8 cellular contexts compared by ENCODE assay signal in the genomic region with DNA sequence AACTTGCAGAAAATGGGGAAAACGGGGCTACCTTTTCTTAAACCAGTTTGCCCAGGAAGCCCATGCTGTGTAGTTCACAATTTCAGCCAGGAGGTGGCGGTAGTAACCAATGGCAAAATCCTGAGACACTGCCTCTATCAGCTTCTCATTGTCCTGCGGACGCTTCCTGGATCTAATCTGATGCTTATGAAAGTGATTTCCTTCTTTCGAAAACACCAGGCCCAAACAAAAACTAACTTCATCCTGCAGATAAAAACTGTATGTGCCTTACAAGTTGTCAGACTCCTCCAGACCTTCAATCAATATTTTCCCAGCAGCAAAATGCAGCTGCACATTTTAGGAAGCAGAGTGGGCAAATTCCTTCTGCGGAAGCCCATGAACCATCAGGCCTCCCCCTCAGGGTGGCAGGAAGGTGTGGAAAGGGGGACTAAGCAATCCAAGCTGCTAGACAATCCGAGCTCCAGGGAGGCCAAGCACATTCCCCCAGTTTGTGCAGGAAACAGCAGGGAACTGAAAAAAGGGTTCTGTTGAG.
DNase-seq lines count a peak whose midpoint lies in the region; ATAC-seq and TF ChIP-seq lines count a peak whose summit lies in the region.

No MANE protein-coding gene starts in this region.

- no peak overlapping the region for H3K4me3 ChIP-seq in effector memory CD4-positive, alpha-beta T cell (ENCODE audit: insufficient read depth, low read depth, low read length, poor library complexity, severe bottlenecking)

- H3K27me3 Mint-ChIP-seq in activated CD4-positive, alpha-beta memory T cell treated with anti-CD3 and anti-CD28 coated beads, Interleukin-2, amount 10 ng/mL, durations not matched to agents 7 days and 5 days: peaks cover 11% of the 10 kb centered on the region
- no peaks in the 10 kb centered on the region for H3K27me3 Mint-ChIP-seq in mesothelial cell of epicardium (ENCODE audit: low read depth)

- peak; percentile 97 for TF ChIP-seq CTCF in mesothelial cell of epicardium (IDR thresholded peaks at IDR 0.05; ENCODE audit: unreplicated experiment)

- no peaks in the 10 kb centered on the region for H3K36me3 ChIP-seq in effector memory CD4-positive, alpha-beta T cell (ENCODE audit: control insufficient read depth, insufficient read depth, low read length)

- POLR2A ChIA-PET in activated CD4-positive, alpha-beta memory T cell treated with anti-CD3 and anti-CD28 coated beads, Interleukin-2, amount 10 ng/mL, durations not matched to agents 7 days and 5 days (lab: Charles Lee): interaction anchor here (1.2 to 1.3 kb wide), 2 partner anchors 18 to 66 kb away, joined by 4 to 5 read pairs; no protein-coding TSS in a partner anchor

- H3K27me3 ChIP-seq in effector memory CD4-positive, alpha-beta T cell (replicated peaks; ENCODE audit: control insufficient read depth, insufficient read depth, low read length, poor library complexity, severe bottlenecking): no peaks in the 10 kb centered on the region

- peaks cover 2% of the 10 kb centered on the region for H3K9me3 Mint-ChIP-seq in activated CD4-positive, alpha-beta memory T cell treated with anti-CD3 and anti-CD28 coated beads, Interleukin-2, amount 10 ng/mL, durations not matched to agents 7 days and 5 days
- H3K9me3 Mint-ChIP-seq in mesothelial cell of epicardium: peaks cover 4% of the 10 kb centered on the region

- no peaks in the 10 kb centered on the region for H3K4me1 ChIP-seq in effector memory CD4-positive, alpha-beta T cell (ENCODE audit: control insufficient read depth, insufficient read depth, low read length, poor library complexity, severe bottlenecking)

- H3K27ac Mint-ChIP-seq in activated CD4-positive, alpha-beta memory T cell treated with anti-CD3 and anti-CD28 coated beads, Interleukin-2, amount 10 ng/mL, durations not matched to agents 7 days and 5 days: peak overlapping the region; percentile 23
- H3K27ac Mint-ChIP-seq in mesothelial cell of epicardium: peak overlapping the region; percentile 82

- H3K4me3 Mint-ChIP-seq in activated CD4-positive, alpha-beta memory T cell treated with anti-CD3 and anti-CD28 coated beads, Interleukin-2, amount 10 ng/mL, durations not matched to agents 7 days and 5 days: no peak overlapping the region
- H3K4me3 Mint-ChIP-seq in mesothelial cell of epicardium: no peak overlapping the region

- CTCF ChIA-PET in activated CD4-positive, alpha-beta memory T cell treated with anti-CD3 and anti-CD28 coated beads, Interleukin-2, amount 10 ng/mL, durations not matched to agents 7 days and 5 days (lab: Charles Lee): interaction anchor here (0.8 to 3.0 kb wide), 22 partner anchors 8 to 713 kb away, joined by 3 to 21 read pairs (median 4); a partner anchor contains a TSS

- DNase-seq in EH (ENCODE audit: low read depth) (peak; percentile 76), NCI-H82 treated with DMSO at 0.1 percent for 48 hours (lab: John Stamatoyannopoulos, UW; ENCODE audit: unreplicated experiment) (peak; percentile 36), mesothelial cell of epicardium (ENCODE audit: low spot score in 2 of 2, unreplicated experiment in 2 of 2) (peak; percentile 41 to 89)
- DNase-seq in activated CD4-positive, alpha-beta memory T cell treated with anti-CD3 and anti-CD28 coated beads, Interleukin-2, amount 10 ng/mL, durations not matched to agents 7 days and 5 days: peak; percentile 86
- peak; percentile 30 to 62 (median 41) for DNase-seq in effector memory CD4-positive, alpha-beta T cell
- peak; percentile 54 to 66 for DNase-seq in stimulated activated CD8-positive, alpha-beta memory T cell treated with anti-CD3 and anti-CD28 coated beads, Interleukin-2, amount 100 ng/mL, for 48 hours (ENCODE audit: low read depth in 2 of 2)

- H3K4me1 Mint-ChIP-seq in activated CD4-positive, alpha-beta memory T cell treated with anti-CD3 and anti-CD28 coated beads, Interleukin-2, amount 10 ng/mL, durations not matched to agents 7 days and 5 days: peaks cover 31% of the 10 kb centered on the region
- H3K4me1 Mint-ChIP-seq in mesothelial cell of epicardium: peaks cover 47% of the 10 kb centered on the region

- H3K9me3 ChIP-seq in effector memory CD4-positive, alpha-beta T cell (ENCODE audit: control insufficient read depth, low read length): no peaks in the 10 kb centered on the region

- peaks cover 2% of the 10 kb centered on the region for H3K36me3 Mint-ChIP-seq in activated CD4-positive, alpha-beta memory T cell treated with anti-CD3 and anti-CD28 coated beads, Interleukin-2, amount 10 ng/mL, durations not matched to agents 7 days and 5 days (ENCODE audit: low read depth)
- no peaks in the 10 kb centered on the region for H3K36me3 Mint-ChIP-seq in mesothelial cell of epicardium

- ATAC-seq in HG03378 (IDR thresholded peaks at IDR 0.05; ENCODE audit: unreplicated experiment) (peak; percentile 65), GM19397 (IDR thresholded peaks at IDR 0.05; ENCODE audit: unreplicated experiment) (no peak)

- no peak overlapping the region for H3K27ac ChIP-seq in effector memory CD4-positive, alpha-beta T cell (ENCODE audit: insufficient read depth, low read length, poor library complexity, severe bottlenecking)

Comparison
In these comparisons a context has a peak if more than half of its experiments do, and no peak if none do; other contexts are left out.
1. DNase-seq: peak in every context shown above with its lines; median percentile 86 in activated CD4-positive, alpha-beta memory T cell treated with anti-CD3 and anti-CD28 coated beads, Interleukin-2, amount 10 ng/mL, durations not matched to agents 7 days and 5 days; 76 in EH; 65 in mesothelial cell of epicardium; 60 in stimulated activated CD8-positive, alpha-beta memory T cell treated with anti-CD3 and anti-CD28 coated beads, Interleukin-2, amount 100 ng/mL, for 48 hours; 41 in effector memory CD4-positive, alpha-beta T cell; 36 in NCI-H82 treated with DMSO at 0.1 percent for 48 hours.